In the genomic region with DNA sequence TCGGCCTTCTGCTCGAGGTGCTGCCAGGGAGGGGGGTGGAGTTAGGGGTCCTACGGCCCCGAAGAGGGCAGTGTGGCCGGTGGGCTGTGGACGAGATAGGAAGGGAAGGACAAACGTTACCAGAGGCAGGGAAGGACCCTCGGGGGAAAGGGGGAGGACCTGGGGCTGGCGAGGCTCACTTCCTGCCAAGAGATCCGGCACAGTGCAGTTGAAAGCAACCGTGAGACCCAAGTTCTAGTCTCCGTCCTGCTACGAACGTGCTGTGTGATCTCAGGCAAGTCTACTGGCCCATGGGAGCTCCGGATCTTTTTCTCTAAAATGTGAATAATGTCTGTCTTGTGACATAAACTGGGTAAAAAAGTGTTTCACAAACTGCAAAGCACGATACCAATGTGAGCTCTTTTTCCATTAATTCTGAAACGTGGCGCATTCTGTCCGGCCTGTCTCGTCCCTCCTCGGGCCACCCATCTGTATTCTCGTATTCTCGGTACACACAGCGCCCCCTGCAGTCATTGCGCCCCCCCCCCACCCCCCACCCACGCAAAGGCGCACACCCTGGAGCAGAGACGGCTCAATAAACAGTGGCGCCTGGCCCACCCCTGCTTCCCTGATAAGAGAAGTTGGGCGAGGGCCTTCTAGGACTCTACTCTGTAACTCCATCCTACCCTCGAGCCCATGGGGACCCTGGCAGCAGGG, we compare ENCODE assay signal across 2 cellular contexts.
A peak's percentile ranks its signal among the peaks of the same experiment; 100 is the strongest.
TF ChIP-seq lines count a peak whose summit lies in the region.

No MANE protein-coding gene starts in this region.

TF ChIP-seq in HEK293, 187 proteins besides CTCF, POLR2A, EP300 and RAD21:
- TF ChIP-seq ZNF449 (tag by site-specific recombination; IDR thresholded peaks at IDR 0.05) (0 out of 2 replicates have a peak, but pooled peaks have one; percentile 39), ZNF292 (tag by site-specific recombination; IDR thresholded peaks at IDR 0.05; ENCODE audit: borderline replicate concordance, low read depth) (no peak), ZBTB6 (tag by site-specific recombination; IDR thresholded peaks at IDR 0.05) (peak; percentile 20; the same call in 1 of the 2 replicates), ZNF561 (tag by site-specific recombination; IDR thresholded peaks at IDR 0.05; ENCODE audit: borderline replicate concordance) (no peak), AEBP2 (tag by site-specific recombination; IDR thresholded peaks at IDR 0.05; ENCODE audit: borderline replicate concordance) (no peak), ZIC2 (tag by site-specific recombination; IDR thresholded peaks at IDR 0.05) (0 out of 2 replicates have a peak, but pooled peaks have one; percentile 17), EGR2 (tag by site-specific recombination; IDR thresholded peaks at IDR 0.05; ENCODE audit: low read depth) (peak; percentile 90), TRIM28 (IDR thresholded peaks at IDR 0.05; ENCODE audit: borderline replicate concordance, low read length) (no peak), ZNF677 (tag by site-specific recombination; IDR thresholded peaks at IDR 0.05) (no peak), MZF1 (tag by site-specific recombination; IDR thresholded peaks at IDR 0.05; ENCODE audit: borderline replicate concordance) (no peak), ZFHX2 (tag by site-specific recombination; conservative IDR thresholded peaks at IDR 0.05) (peak; percentile 78), ZXDB (tag by site-specific recombination; IDR thresholded peaks at IDR 0.05) (no peak), ZNF544 (tag by site-specific recombination; IDR thresholded peaks at IDR 0.05) (no peak), HOXA7 (CRISPR knock-in tag; IDR thresholded peaks at IDR 0.05; ENCODE audit: borderline replicate concordance) (no peak)
- TF ChIP-seq, protein P1, sequence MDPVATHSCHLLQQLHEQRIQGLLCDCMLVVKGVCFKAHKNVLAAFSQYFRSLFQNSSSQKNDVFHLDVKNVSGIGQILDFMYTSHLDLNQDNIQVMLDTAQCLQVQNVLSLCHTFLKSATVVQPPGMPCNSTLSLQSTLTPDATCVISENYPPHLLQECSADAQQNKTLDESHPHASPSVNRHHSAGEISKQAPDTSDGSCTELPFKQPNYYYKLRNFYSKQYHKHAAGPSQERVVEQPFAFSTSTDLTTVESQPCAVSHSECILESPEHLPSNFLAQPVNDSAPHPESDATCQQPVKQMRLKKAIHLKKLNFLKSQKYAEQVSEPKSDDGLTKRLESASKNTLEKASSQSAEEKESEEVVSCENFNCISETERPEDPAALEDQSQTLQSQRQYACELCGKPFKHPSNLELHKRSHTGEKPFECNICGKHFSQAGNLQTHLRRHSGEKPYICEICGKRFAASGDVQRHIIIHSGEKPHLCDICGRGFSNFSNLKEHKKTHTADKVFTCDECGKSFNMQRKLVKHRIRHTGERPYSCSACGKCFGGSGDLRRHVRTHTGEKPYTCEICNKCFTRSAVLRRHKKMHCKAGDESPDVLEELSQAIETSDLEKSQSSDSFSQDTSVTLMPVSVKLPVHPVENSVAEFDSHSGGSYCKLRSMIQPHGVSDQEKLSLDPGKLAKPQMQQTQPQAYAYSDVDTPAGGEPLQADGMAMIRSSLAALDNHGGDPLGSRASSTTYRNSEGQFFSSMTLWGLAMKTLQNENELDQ (tag by site-specific recombination; IDR thresholded peaks at IDR 0.05; ENCODE audit: low read depth) = no peak

TF ChIP-seq in GM12878, 131 proteins besides CTCF, POLR2A, EP300 and RAD21:
- peak; percentile 20; the same call in 1 of the 2 replicates for TF ChIP-seq SPI1 (IDR thresholded peaks at IDR 0.05; ENCODE audit: borderline replicate concordance, insufficient read depth, low read depth, low read length)
- no peak for TF ChIP-seq BCL3 (IDR thresholded peaks at IDR 0.05; ENCODE audit: borderline replicate concordance, insufficient read depth, low read depth, low read length, poor library complexity, severe bottlenecking)
- no peak for TF ChIP-seq SMC3 (IDR thresholded peaks at IDR 0.05; ENCODE audit: borderline replicate concordance, low read length)
- peak in 1 of 2 experiments; percentile 43; a peak in 1 of 3 replicates for TF ChIP-seq EGR1 (IDR thresholded peaks at IDR 0.05; ENCODE audit: borderline replicate concordance in 1 of 2, low read depth in 2 of 2, low read length in 2 of 2)
